In genomic region chr5:151072234-151073025, GRCh38 we compare ENCODE assay signal across 9 cellular contexts. TPM values are rescaled to one million over a fixed set of nuclear protein-coding genes. Genes with fewer than 3 reads are reported as not detected.
A peak's percentile ranks its signal among the peaks of the same experiment; 100 is the strongest.
DNase-seq lines count a peak whose midpoint lies in the region; ATAC-seq and TF ChIP-seq lines count a peak whose summit lies in the region.
"Had no signal": no experiment of that assay in that cellular context is flagged by ENCODE, and none has a peak within 500 bp of the region (broad histone marks: within the 10 kb centered on the region; RNA-seq: fewer than 3 reads in every experiment).

No MANE protein-coding gene starts in this region.

- peak overlapping the region; percentile 29 for H3K27ac Mint-ChIP-seq in progenitor cell of endocrine pancreas

- peak; percentile 56; the same call in 1 of the 2 replicates for ATAC-seq in Panc1
- ATAC-seq in HG03354 (IDR thresholded peaks at IDR 0.05; ENCODE audit: poor library complexity, severe bottlenecking, unreplicated experiment), result no peak
- ATAC-seq in GM19463 (IDR thresholded peaks at IDR 0.05; ENCODE audit: unreplicated experiment), result no peak

- no peaks in the 10 kb centered on the region for H3K9me3 ChIP-seq in Panc1 (ENCODE audit: control insufficient read depth, insufficient read depth, low read depth, low read length)

- H3K4me3 ChIP-seq in Panc1 (ENCODE audit: low read depth in 2 of 2, low read length in 2 of 2) (no peak overlapping the region), epithelial cell of proximal tubule (ENCODE audit: low read depth, low read length) (no peak overlapping the region)

- no peak for TF ChIP-seq CTCF in Panc1 (IDR thresholded peaks at IDR 0.05)
- no peak for TF ChIP-seq CTCF in epithelial cell of proximal tubule (conservative IDR thresholded peaks at IDR 0.05; ENCODE audit: low read depth, low read length)
- TF ChIP-seq CTCF in progenitor cell of endocrine pancreas (IDR thresholded peaks at IDR 0.05; ENCODE audit: unreplicated experiment), result no peak

- in situ Hi-C loops in Panc1 (cut with HindIII; ENCODE audit: low pct_unique_long_range_greater_than_20kb, low sequenced_read_pairs), result no loop called here

- BruUV-seq in Panc1 (replicated peaks; lab: Mats Ljungman, UMichigan), result no TSS peak

- intact Hi-C loops in Panc1 (cut with micrococcal nuclease; ENCODE audit: unreplicated experiment), result no loop called here

- CTCF ChIA-PET in Panc1 (lab: Charles Lee), result no interaction called here

- H3K4me1 Mint-ChIP-seq in progenitor cell of endocrine pancreas (ENCODE audit: low read depth), result no peaks in the 10 kb centered on the region

- no peaks in the 10 kb centered on the region for H3K27me3 Mint-ChIP-seq in progenitor cell of endocrine pancreas

- H3K36me3 Mint-ChIP-seq in progenitor cell of endocrine pancreas (ENCODE audit: insufficient read depth), result no peaks in the 10 kb centered on the region

- no peak overlapping the region for H3K4me3 Mint-ChIP-seq in progenitor cell of endocrine pancreas (ENCODE audit: low read depth)

- POLR2A ChIA-PET in Panc1 (lab: Charles Lee), result interaction anchor here (0.6 kb wide), 1 partner anchor 387 kb away, joined by 7 read pairs; no protein-coding TSS in a partner anchor

- no peaks in the 10 kb centered on the region for H3K27me3 ChIP-seq in Panc1 (ENCODE audit: control insufficient read depth, insufficient read depth, low read length)

- H3K36me3 ChIP-seq in Panc1 (ENCODE audit: control insufficient read depth, insufficient read depth, low read length), result no peaks in the 10 kb centered on the region

- H3K9me3 Mint-ChIP-seq in progenitor cell of endocrine pancreas (ENCODE audit: low read depth), result no peaks in the 10 kb centered on the region

- H3K4me1 ChIP-seq in Panc1 (ENCODE audit: control insufficient read depth, insufficient read depth, low read length), result no peaks in the 10 kb centered on the region; the same call in 1 of the 2 replicates

- peak; percentile 90 for DNase-seq in EH (ENCODE audit: low read depth)
- DNase-seq in Panc1 (ENCODE audit: low read depth, low spot score), result no peak
- DNase-seq in epithelial cell of proximal tubule (ENCODE audit: low read depth), result peak; percentile 81
- no peak for DNase-seq in progenitor cell of endocrine pancreas (ENCODE audit: low spot score, unreplicated experiment)
- no peak for DNase-seq in AG20443 (ENCODE audit: low spot score)
- DNase-seq in MV-4-11 (lab: John Stamatoyannopoulos, UW), result no peak
- DNase-seq: stimulated activated CD4-positive, alpha-beta T cell treated with anti-CD3 and anti-CD28 coated beads, Interleukin-12 subunit alpha, Interleukin-12 subunit beta, amount 100 ng/mL, for 4 hours had no signal

- H3K27ac ChIP-seq in Panc1 (ENCODE audit: low read length), result no peak overlapping the region

RNA-seq across cellular contexts. Expression of gene TNIP1, which starts 8.4 kb away (rescaled TPM):
- total RNA-seq in Panc1 (2021; ENCODE audit: unreplicated experiment) (81.9 TPM), epithelial cell of proximal tubule (241 and 255 TPM in 2 replicates), progenitor cell of endocrine pancreas (53.8 and 55.0 TPM in 2 replicates)
- 122 TPM for polyA plus RNA-seq in Panc1 (2012; ENCODE audit: insufficient read length)

RNA-seq across cellular contexts. Expression of gene GPX3, which starts 52.0 kb away (rescaled TPM):
- total RNA-seq in Panc1 (2021; ENCODE audit: unreplicated experiment), result 8.5 TPM
- 8.7 TPM for polyA plus RNA-seq in Panc1 (2012; ENCODE audit: insufficient read length)
- 9.3 and 10.9 TPM in 2 replicates for total RNA-seq in epithelial cell of proximal tubule
- total RNA-seq in progenitor cell of endocrine pancreas, result 28.2 and 34.1 TPM in 2 replicates

Comparison
In these comparisons a context has a peak if more than half of its experiments do, and no peak if none do; other contexts are left out.
1. DNase-seq: peak in EH (single experiment) and epithelial cell of proximal tubule (single experiment); none in Panc1 (single experiment), progenitor cell of endocrine pancreas (single experiment), AG20443 (single experiment) and MV-4-11 (single experiment).